In the genomic region with DNA sequence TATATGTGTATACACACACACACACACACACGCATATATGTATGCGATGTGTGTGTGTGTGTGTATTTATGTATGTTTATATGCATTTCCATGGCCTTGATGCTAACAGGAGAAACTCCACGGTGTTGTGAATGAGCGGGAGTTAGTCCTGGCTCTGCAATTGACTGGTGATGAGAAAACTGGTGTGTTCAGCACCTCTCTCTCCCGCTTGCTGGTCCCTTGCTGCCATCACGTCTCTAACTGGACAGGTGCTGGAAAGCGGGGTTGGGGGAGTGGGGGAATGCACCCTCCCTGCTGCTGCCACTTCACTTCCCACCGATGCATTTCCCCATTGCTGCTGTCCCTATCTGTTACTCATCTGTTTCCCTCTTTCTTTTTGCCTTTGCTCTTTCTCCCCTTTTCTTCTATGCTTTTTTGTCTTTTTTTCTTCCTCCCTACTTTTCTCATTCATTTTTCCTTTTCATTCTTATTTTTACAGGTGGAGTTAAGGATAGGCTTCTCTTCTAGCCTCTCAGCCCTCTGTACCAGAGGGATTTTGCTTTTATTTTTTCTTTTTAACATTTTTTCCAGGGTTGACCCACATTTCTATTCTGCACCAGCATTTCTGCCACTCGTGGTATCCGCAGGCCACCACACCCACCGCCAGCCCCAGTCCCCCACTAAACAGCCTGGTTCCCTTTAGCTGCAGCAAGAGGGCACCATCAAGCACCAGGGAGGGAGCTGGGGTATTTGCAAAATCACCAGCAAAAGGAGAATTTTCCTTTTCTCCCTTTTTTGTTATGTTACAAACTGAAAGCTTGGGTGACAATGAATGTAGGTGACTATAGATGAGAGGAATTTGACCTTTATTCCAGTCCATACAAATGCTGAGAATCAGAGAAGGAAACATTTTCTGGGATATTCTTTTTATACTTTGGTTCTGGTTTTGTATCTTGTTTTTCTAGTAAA, we compare ENCODE assay signal across 10 cellular contexts.
DNase-seq lines count a peak whose midpoint lies in the region; ATAC-seq and TF ChIP-seq lines count a peak whose summit lies in the region.
"Had no signal": no experiment of that assay in that cellular context is flagged by ENCODE, and none has a peak within 500 bp of the region (broad histone marks: within the 10 kb centered on the region; RNA-seq: fewer than 3 reads in every experiment).

No MANE protein-coding gene starts in this region.

- H3K36me3 ChIP-seq in WERI-Rb-1 (peaks cover 5% of the 10 kb centered on the region), skeletal muscle satellite cell (ENCODE audit: insufficient read depth, low read length) (no peaks in the 10 kb centered on the region)

- H3K4me2 ChIP-seq in skeletal muscle satellite cell (ENCODE audit: low read length): peak overlapping the region; percentile 47

- H3K9ac ChIP-seq in skeletal muscle satellite cell (ENCODE audit: low read depth, low read length): no peak overlapping the region

- TF ChIP-seq CTCF in GM10248 (IDR thresholded peaks at IDR 0.05; ENCODE audit: control extremely low read depth, extremely low read depth, low read depth, missing control alignments) (peak; percentile 7), WERI-Rb-1 (IDR thresholded peaks at IDR 0.05; ENCODE audit: low read depth, low read length) (0 out of 2 replicates have a peak, but pooled peaks have one; percentile 11), foreskin keratinocyte (conservative IDR thresholded peaks at IDR 0.05) (peak; percentile 38)

- H3K9me3 ChIP-seq in WERI-Rb-1 (ENCODE audit: severe bottlenecking) (no peaks in the 10 kb centered on the region), skeletal muscle satellite cell (replicated peaks; ENCODE audit: low read length) (no peaks in the 10 kb centered on the region)

- POLR2A ChIA-PET in GM10248 (lab: Yijun Ruan, JAX): no interaction called here

- CTCF ChIA-PET in GM10248 (lab: Yijun Ruan, JAX): interaction anchor here (0.8 to 1.7 kb wide), 6 partner anchors 10 to 38 kb away, joined by 3 to 6 read pairs (median 4); no protein-coding TSS in a partner anchor

- H3K27ac ChIP-seq in WERI-Rb-1 (no peak overlapping the region), foreskin keratinocyte (peak overlapping the region; percentile 79)

- ATAC-seq in foreskin keratinocyte (no peak), HG03432 (IDR thresholded peaks at IDR 0.05; ENCODE audit: unreplicated experiment) (no peak), HG02759 (IDR thresholded peaks at IDR 0.05; ENCODE audit: unreplicated experiment) (no peak)

- peaks cover 26% of the 10 kb centered on the region for H3K4me1 ChIP-seq in foreskin keratinocyte
- peaks cover 18% of the 10 kb centered on the region for H3K4me1 ChIP-seq in skeletal muscle satellite cell (ENCODE audit: control insufficient read depth, insufficient read depth, low read length)

- DNase-seq in GM10248 (ENCODE audit: extremely low spot score) (no peak), WERI-Rb-1 (no peak), foreskin keratinocyte (peak in 1 of 2 donors; percentile 16)
- no peak for DNase-seq in stimulated activated CD4-positive, alpha-beta T cell treated with anti-CD3 and anti-CD28 coated beads, Interleukin-4, amount 100 ng/mL, for 1 hour
- DNase-seq in activated CD4-positive, alpha-beta T cell treated with anti-CD3 and anti-CD28 coated beads, Interleukin-2, amount 50 U/mL, for 48 hours: no peak
- DNase-seq: activated effector memory CD4-positive, alpha-beta T cell treated with Interleukin-2 at 50 U/mL for 16 hours; SHP77 treated with DMSO at 0.1 percent for 48 hours had no signal

- no peaks in the 10 kb centered on the region for H3K27me3 ChIP-seq in WERI-Rb-1 (ENCODE audit: insufficient read depth, low read depth, severe bottlenecking)
- no peaks in the 10 kb centered on the region for H3K27me3 ChIP-seq in foreskin keratinocyte
- no peaks in the 10 kb centered on the region for H3K27me3 ChIP-seq in skeletal muscle satellite cell (ENCODE audit: control insufficient read depth, insufficient read depth, low read length)

- H3K4me3 ChIP-seq in WERI-Rb-1 (ENCODE audit: low read depth, low read length) (no peak overlapping the region), skeletal muscle satellite cell (ENCODE audit: low read length) (no peak overlapping the region)
